In genomic region chr10:78765726-78766335, GRCh38 we compare ENCODE assay signal across 16 cellular contexts.
"Had no signal": no experiment of that assay in that cellular context is flagged by ENCODE, and none has a peak within 500 bp of the region (broad histone marks: within the 10 kb centered on the region; RNA-seq: fewer than 3 reads in every experiment).

No MANE protein-coding gene starts in this region.

- ATAC-seq: activated CD8-positive, alpha-beta T cell treated with anti-CD3 and anti-CD28 coated beads for 36 hours; gastrocnemius medialis; heart right ventricle; right cardiac atrium; stimulated activated naive CD8-positive, alpha-beta T cell treated with anti-CD3 and anti-CD28 coated beads, Interleukin-15, Interleukin-2, amounts not matched to agents 100 U/mL and 50 U/mL, for 24 hours had no signal

- DNase-seq: activated CD8-positive, alpha-beta memory T cell treated with anti-CD3 and anti-CD28 coated beads, Interleukin-2, amount 50 U/mL, for 4 hours; activated CD8-positive, alpha-beta T cell treated with anti-CD3 and anti-CD28 coated beads for 36 hours; activated naive CD4-positive, alpha-beta T cell treated with anti-CD3 and anti-CD28 coated beads, Interleukin-2, amount 10 ng/mL, durations not matched to agents 7 days and 5 days; central memory CD4-positive, alpha-beta T cell; effector CD8-positive, alpha-beta T cell; gastrocnemius medialis; heart right ventricle; naive B cell; right cardiac atrium; stimulated activated naive CD8-positive, alpha-beta T cell treated with anti-CD3 and anti-CD28 coated beads, Interleukin-15, Interleukin-2, amounts not matched to agents 100 U/mL and 50 U/mL, for 24 hours; T-helper 9 cell had no signal

- H3K4me1 Mint-ChIP-seq: activated naive CD4-positive, alpha-beta T cell treated with anti-CD3 and anti-CD28 coated beads, Interleukin-2, amount 10 ng/mL, durations not matched to agents 7 days and 5 days; naive B cell had no signal

- H3K36me3 Mint-ChIP-seq: activated naive CD4-positive, alpha-beta T cell treated with anti-CD3 and anti-CD28 coated beads, Interleukin-2, amount 10 ng/mL, durations not matched to agents 7 days and 5 days; naive B cell had no signal

- H3K4me3 ChIP-seq: coronary artery, gastrocnemius medialis, heart right ventricle had no signal

- FAIRE-seq: keratinocyte had no signal

- H3K27me3 ChIP-seq: gastrocnemius medialis, heart right ventricle had no signal

- H3K27ac Mint-ChIP-seq: activated naive CD4-positive, alpha-beta T cell treated with anti-CD3 and anti-CD28 coated beads, Interleukin-2, amount 10 ng/mL, durations not matched to agents 7 days and 5 days; naive B cell; progenitor cell of endocrine pancreas had no signal

- H3K9me3 ChIP-seq: gastrocnemius medialis, heart right ventricle had no signal

- H3K4me3 Mint-ChIP-seq: activated CD8-positive, alpha-beta T cell treated with anti-CD3 and anti-CD28 coated beads for 36 hours; activated naive CD4-positive, alpha-beta T cell treated with anti-CD3 and anti-CD28 coated beads, Interleukin-2, amount 10 ng/mL, durations not matched to agents 7 days and 5 days; activated T-helper 1 cell treated with anti-CD3 and anti-CD28 coated beads, Interleukin-12 subunit alpha, Interleukin-12 subunit beta, Interleukin-2, Interleukin-4 antibody, amounts not matched to agents 30 ng/mL and 10 ng/mL and 1 ng/mL, durations not matched to agents 14 hours and 24 hours and 36 hours; naive B cell had no signal

- H3K27ac ChIP-seq: coronary artery, epithelial cell of prostate, gastrocnemius medialis, heart right ventricle had no signal

- H3K27me3 Mint-ChIP-seq: activated CD8-positive, alpha-beta T cell treated with anti-CD3 and anti-CD28 coated beads for 36 hours had no signal

- H3K9me3 Mint-ChIP-seq: activated CD8-positive, alpha-beta T cell treated with anti-CD3 and anti-CD28 coated beads for 36 hours; activated naive CD4-positive, alpha-beta T cell treated with anti-CD3 and anti-CD28 coated beads, Interleukin-2, amount 10 ng/mL, durations not matched to agents 7 days and 5 days; activated T-helper 1 cell treated with anti-CD3 and anti-CD28 coated beads, Interleukin-12 subunit alpha, Interleukin-12 subunit beta, Interleukin-2, Interleukin-4 antibody, amounts not matched to agents 30 ng/mL and 10 ng/mL and 1 ng/mL, durations not matched to agents 14 hours and 24 hours and 36 hours; naive B cell had no signal

- H3K36me3 ChIP-seq: gastrocnemius medialis, heart right ventricle had no signal
